21 cellular contexts compared by ENCODE assay signal in the genomic region with DNA sequence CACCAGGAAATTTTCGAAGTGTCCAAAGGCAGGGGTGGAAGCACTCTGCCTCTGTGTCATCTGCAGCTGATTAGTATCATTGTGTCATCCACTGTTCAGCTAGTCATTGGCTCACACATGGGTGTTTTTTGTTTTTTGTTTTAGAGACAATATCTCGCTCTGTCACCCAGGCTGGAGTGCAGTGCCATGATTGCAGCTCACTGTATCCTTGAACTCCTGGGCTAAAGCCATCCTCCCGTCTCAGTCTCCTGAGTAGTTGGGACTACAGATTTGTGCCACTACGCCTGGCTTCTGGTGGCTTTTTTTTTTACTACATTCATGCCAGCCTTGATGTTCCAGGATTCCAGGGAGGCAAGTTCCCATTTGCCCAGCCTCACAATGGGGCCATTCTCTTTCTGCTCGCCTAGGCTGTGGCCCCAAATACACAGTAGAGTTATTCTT. TPM values are rescaled to one million over a fixed set of nuclear protein-coding genes. Genes with fewer than 3 reads are reported as not detected.
DNase-seq lines count a peak whose midpoint lies in the region; ATAC-seq and TF ChIP-seq lines count a peak whose summit lies in the region.
"Had no signal": no experiment of that assay in that cellular context is flagged by ENCODE, and none has a peak within 500 bp of the region (broad histone marks: within the 10 kb centered on the region; RNA-seq: fewer than 3 reads in every experiment).

No MANE protein-coding gene starts in this region.

- no peak for TF ChIP-seq EP300 in gastroesophageal sphincter (IDR thresholded peaks at IDR 0.05)

- no peak for TF ChIP-seq POLR2A in gastroesophageal sphincter (IDR thresholded peaks at IDR 0.05)

- no peak overlapping the region for H3K27ac ChIP-seq in gastroesophageal sphincter
- H3K27ac ChIP-seq: BLaER1, ovary, spleen had no signal

- H3K36me3 ChIP-seq in gastroesophageal sphincter, result no peaks in the 10 kb centered on the region
- H3K36me3 ChIP-seq: BLaER1, ovary, spleen had no signal

- in situ Hi-C loops in SK-MEL-5 (cut with HindIII; ENCODE audit: low pct_unique_long_range_greater_than_20kb, low sequenced_read_pairs), result no loop called here

- no peaks in the 10 kb centered on the region for H3K27me3 ChIP-seq in gastroesophageal sphincter
- H3K27me3 ChIP-seq: BLaER1, ovary, spleen had no signal

- ATAC-seq in gastroesophageal sphincter, result no peak
- ATAC-seq in GM21786 (IDR thresholded peaks at IDR 0.05; ENCODE audit: unreplicated experiment), result no peak
- ATAC-seq: T-helper 17 cell had no signal

- 71 to 74% methylated on average over 4 of the region's 5 CpGs for WGBS in gastroesophageal sphincter (ENCODE audit: low coverage in 1 of 2), 2 donors

- DNase-seq in C1 segment of cervical spinal cord (lab: John Stamatoyannopoulos, UW), result peak in 10 of 14 donors; percentile 23 to 79 (median 64)
- DNase-seq in SK-MEL-5 (ENCODE audit: low read depth, low spot score), result peak; percentile 82
- DNase-seq in fibroblast of peridontal ligament (ENCODE audit: extremely low read depth), result peak; percentile 43
- DNase-seq in nucleus accumbens (lab: John Stamatoyannopoulos, UW), result peak in 51 of 56 donors; percentile 19 to 92 (median 73)
- DNase-seq in NCI-H1436 treated with DMSO at 0.1 percent for 48 hours (lab: John Stamatoyannopoulos, UW), result no peak
- DNase-seq in NCI-H2171 treated with DMSO at 0.1 percent for 48 hours (lab: John Stamatoyannopoulos, UW), result no peak
- DNase-seq: activated CD4-positive, CD25-positive, alpha-beta regulatory T cell treated with anti-CD3 and anti-CD28 coated beads, Interleukin-2, amount 50 U/mL, for 72 hours; activated naive CD4-positive, alpha-beta T cell treated with anti-CD3 and anti-CD28 coated beads, Interleukin-2, amount 50 U/mL, for 16 hours; MM.1S; NCI-H2081 treated with DMSO at 0.1 percent for 48 hours; NCI-H774; ovary; RPMI8226; spleen; T-helper 17 cell had no signal

- no peaks in the 10 kb centered on the region for H3K4me1 ChIP-seq in gastroesophageal sphincter
- H3K4me1 ChIP-seq: BLaER1, spleen had no signal

- no peak overlapping the region for H3K4me3 ChIP-seq in gastroesophageal sphincter
- H3K4me3 ChIP-seq: BLaER1, ovary, spleen had no signal

- H3K9me3 ChIP-seq in gastroesophageal sphincter, result no peaks in the 10 kb centered on the region
- H3K9me3 ChIP-seq: BLaER1, ovary, spleen had no signal

- TF ChIP-seq CTCF in gastroesophageal sphincter (IDR thresholded peaks at IDR 0.05), result no peak

RNA-seq across cellular contexts. Expression of gene MYO18A, which starts 32.5 kb away (rescaled TPM):
- total RNA-seq in SK-MEL-5 (2014; rRNA removed; shearing (Covaris generic)), result 14.9 and 16.3 TPM in 2 replicates
- polyA plus RNA-seq in SK-MEL-5 (2015; cell fraction: cytosol; rRNA removed), result 20.0 and 26.4 TPM in 2 replicates
- polyA plus RNA-seq in SK-MEL-5 (2015; cell fraction: nucleus; rRNA removed), result 63.4 and 87.6 TPM in 2 replicates
- total RNA-seq in gastroesophageal sphincter, result 10 to 100 TPM; 45.5 to 70.5 (median 56.5) TPM

RNA-seq across cellular contexts. Expression of gene CRYBA1, which starts 34.0 kb away (rescaled TPM):
- total RNA-seq in SK-MEL-5 (2014; rRNA removed; shearing (Covaris generic)), result not detected in 2 replicates
- polyA plus RNA-seq in SK-MEL-5 (2015; cell fraction: cytosol; rRNA removed), result not detected in 2 replicates
- not detected in 2 replicates for polyA plus RNA-seq in SK-MEL-5 (2015; cell fraction: nucleus; rRNA removed)
- not detected for total RNA-seq in gastroesophageal sphincter
- total RNA-seq: endothelial cell of umbilical vein, HT-29, mesothelial cell of epicardium, ovary, spleen, T-helper 17 cell had no signal
- polyA plus RNA-seq: endothelial cell of umbilical vein, ovary, spleen had no signal

Comparison
In these comparisons a context has a peak if more than half of its experiments do, and no peak if none do; other contexts are left out.
1. DNase-seq: peak in C1 segment of cervical spinal cord (10 of 14), SK-MEL-5 (single experiment), fibroblast of peridontal ligament (single experiment) and nucleus accumbens (51 of 56); none in NCI-H1436 treated with DMSO at 0.1 percent for 48 hours (single experiment) and NCI-H2171 treated with DMSO at 0.1 percent for 48 hours (single experiment).